Comparison of ENCODE assay signal across 1 cellular context in the genomic region with DNA sequence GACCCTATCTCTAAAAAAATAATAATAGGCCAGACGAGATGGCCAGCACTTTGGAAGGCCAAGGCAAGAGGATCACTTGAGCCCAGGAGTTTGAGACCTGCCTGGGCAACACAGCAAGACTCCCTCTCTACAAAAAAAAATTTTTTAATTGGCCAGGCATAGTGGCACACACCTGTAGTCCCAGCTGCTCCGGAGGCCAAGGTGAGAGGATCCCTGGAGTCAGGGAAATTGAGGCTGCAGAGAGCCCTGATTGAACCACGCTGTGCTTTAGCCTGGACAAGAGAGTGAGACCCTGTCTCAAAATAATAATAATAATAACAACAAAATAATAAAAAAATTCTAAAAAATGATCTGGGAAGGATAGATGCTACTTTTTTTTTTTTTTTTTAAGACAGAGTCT.
TF ChIP-seq lines count a peak whose summit lies in the region.

No MANE protein-coding gene starts in this region.

TF ChIP-seq in H1, 55 proteins besides CTCF, POLR2A, EP300 and RAD21:
- TF ChIP-seq NRF1 (IDR thresholded peaks at IDR 0.05; ENCODE audit: low read depth, low read length) (no peak), HDAC2 (IDR thresholded peaks at IDR 0.05; ENCODE audit: borderline replicate concordance in 1 of 2, low read depth in 2 of 2, low read length in 2 of 2) (0 out of 4 replicates have a peak, but pooled peaks of 1 of the 2 experiments have one; percentile 14), RNF2 (IDR thresholded peaks at IDR 0.05; ENCODE audit: borderline replicate concordance, low read depth, low read length, missing control alignments, poor library complexity, severe bottlenecking) (no peak), TEAD4 (IDR thresholded peaks at IDR 0.05; ENCODE audit: low read depth, low read length) (no peak), KDM1A (IDR thresholded peaks at IDR 0.05; ENCODE audit: borderline replicate concordance, low read length) (no peak)
TF ChIP-seq in H1: peak in this region for 1.
